In the genomic region with DNA sequence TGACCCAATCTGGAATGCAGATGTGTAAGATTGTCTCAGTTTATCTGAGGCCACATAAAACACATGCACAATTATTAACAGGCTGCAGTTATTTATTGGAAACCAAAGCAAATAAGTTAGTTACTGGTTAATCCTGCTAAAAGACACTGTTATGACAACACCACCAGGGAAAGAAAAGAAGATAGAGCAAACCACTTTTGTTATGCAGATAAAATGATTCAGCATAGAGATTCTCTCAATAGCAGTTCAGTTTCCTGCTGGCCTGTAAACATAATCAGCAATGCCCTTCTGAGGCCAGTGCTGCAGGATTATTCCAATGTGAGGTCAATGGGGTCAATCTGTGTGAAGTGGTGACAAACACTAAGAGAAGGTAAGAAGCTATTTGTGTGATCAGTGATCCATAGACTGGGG, we compare ENCODE assay signal across 9 cellular contexts.
A peak's percentile ranks its signal among the peaks of the same experiment; 100 is the strongest.
DNase-seq lines count a peak whose midpoint lies in the region; ATAC-seq, FAIRE-seq and TF ChIP-seq lines count a peak whose summit lies in the region.
"Had no signal": no experiment of that assay in that cellular context is flagged by ENCODE, and none has a peak within 500 bp of the region (broad histone marks: within the 10 kb centered on the region; RNA-seq: fewer than 3 reads in every experiment).

No MANE protein-coding gene starts in this region.

- H3K79me2 ChIP-seq in HCT116 (ENCODE audit: insufficient read depth, low read length) = no peaks in the 10 kb centered on the region

- H2AFZ ChIP-seq in HCT116 (ENCODE audit: low read depth, low read length, poor library complexity, severe bottlenecking) = peak overlapping the region; percentile 36

- H3K9me2 ChIP-seq in HCT116 (ENCODE audit: insufficient read depth) = no peaks in the 10 kb centered on the region
- H3K9me2 ChIP-seq: SK-N-SH had no signal

- H3K9me3 ChIP-seq in HCT116 (ENCODE audit: control insufficient read depth in 1 of 2, insufficient read depth in 1 of 2, low read depth in 1 of 2, low read length in 2 of 2) = no peaks in the 10 kb centered on the region
- no peaks in the 10 kb centered on the region for H3K9me3 ChIP-seq in stomach
- H3K9me3 ChIP-seq: SK-N-SH had no signal

- H3K27me3 ChIP-seq in HCT116 (ENCODE audit: insufficient read depth, low read length) (no peaks in the 10 kb centered on the region), stomach (no peaks in the 10 kb centered on the region)

- no peak for TF ChIP-seq RAD21 in HCT116 (IDR thresholded peaks at IDR 0.05; ENCODE audit: low read depth)

- H3K27ac ChIP-seq in HCT116 (ENCODE audit: low read depth, low read length) = peak overlapping the region; percentile 21; the same call in 1 of the 2 replicates
- H3K27ac ChIP-seq in stomach = peak overlapping the region in 3 of 5 donors; percentile 3 to 34 (median 25)

- intact Hi-C loops in HCT116 (cut with micrococcal nuclease) = no loop called here
- intact Hi-C loops in stomach (cut with DNase I; ENCODE audit: low total_unique reads) = no loop called here

- H3K4me3 ChIP-seq in HCT116 (replicated peaks in 1 of 2; ENCODE audit: low read depth in 1 of 2, low read length in 2 of 2) = no peak overlapping the region
- no peak overlapping the region for H3K4me3 ChIP-seq in stomach

- RAD21 ChIA-PET in HCT116 (lab: Charles Lee; ENCODE audit: low non-redundant PET in 1 of 2, low total read pairs in 2 of 2, uncharacterized antibody in 2 of 2, unreplicated experiment in 2 of 2) = no interaction called here

- POLR2A ChIA-PET in HCT116 (lab: Charles Lee) = no interaction called here

- no peak for FAIRE-seq in GM12891 (lab: Jason Lieb, UNC)

- BruUV-seq in HCT116 (replicated peaks; lab: Mats Ljungman, UMichigan) = no TSS peak

- no peak for TF ChIP-seq EP300 in stomach (IDR thresholded peaks at IDR 0.05)

- H3K36me3 ChIP-seq in HCT116 (ENCODE audit: control insufficient read depth in 1 of 2, insufficient read depth in 2 of 2, low read length in 2 of 2) (no peaks in the 10 kb centered on the region), stomach (no peaks in the 10 kb centered on the region)

- no peaks in the 10 kb centered on the region for H4K20me1 ChIP-seq in HCT116 (ENCODE audit: insufficient read depth)

- peak; percentile 65 for ATAC-seq in HCT116
- ATAC-seq in HG03520 (IDR thresholded peaks at IDR 0.05; ENCODE audit: unreplicated experiment) = no peak

- no peak for TF ChIP-seq CTCF in HCT116 (IDR thresholded peaks at IDR 0.05 in 2 of 3, conservative IDR thresholded peaks at IDR 0.05 in 1 of 3; ENCODE audit: borderline replicate concordance in 1 of 3, insufficient read depth in 1 of 3, low read depth in 2 of 3, low read length in 2 of 3)
- TF ChIP-seq CTCF in stomach (IDR thresholded peaks at IDR 0.05) = no peak

- DNase-seq in HCT116 (ENCODE audit: low read depth, low spot score) = no peak
- peak; percentile 68 for DNase-seq in NCI-H748 (lab: John Stamatoyannopoulos, UW; ENCODE audit: unreplicated experiment)
- peak; percentile 67 for DNase-seq in iPS DF 19.7 (ENCODE audit: low read depth, low spot score)
- no peak for DNase-seq in stomach
- no peak for DNase-seq in GM12891 (ENCODE audit: insufficient read length, low spot score)
- DNase-seq in NCI-H2227 (lab: John Stamatoyannopoulos, UW; ENCODE audit: unreplicated experiment) = no peak
- DNase-seq: NCI-H1436, SK-N-SH had no signal

- H3K9ac ChIP-seq in HCT116 (ENCODE audit: low read length) = no peak overlapping the region
- H3K9ac ChIP-seq: SK-N-SH had no signal

- H3K4me1 ChIP-seq in HCT116 (ENCODE audit: control insufficient read depth in 1 of 2, insufficient read depth in 2 of 2, low read length in 2 of 2) (peaks cover 8 to 30% of the 10 kb centered on the region in 2 experiments; a peak in 3 of 4 replicates), stomach (peaks cover 0 to 51% (median 25%) of the 10 kb centered on the region in 4 donors)

- no peak for TF ChIP-seq POLR2A in HCT116 (IDR thresholded peaks at IDR 0.05; ENCODE audit: borderline replicate concordance, extremely low read depth, insufficient read depth, insufficient read length)
- TF ChIP-seq POLR2A in stomach (IDR thresholded peaks at IDR 0.05) = no peak
- no peak for TF ChIP-seq POLR2A in GM12891 (IDR thresholded peaks at IDR 0.05; ENCODE audit: low read depth, low read length)

- H3K4me2 ChIP-seq in HCT116 (ENCODE audit: low read length) = peak overlapping the region; percentile 15; the same call in 1 of the 2 replicates
- H3K4me2 ChIP-seq: SK-N-SH had no signal

- CTCF ChIA-PET in HCT116 (lab: Charles Lee) = no interaction called here

TF ChIP-seq in HCT116, 20 proteins besides CTCF, POLR2A, EP300 and RAD21:
- TF ChIP-seq JUND (IDR thresholded peaks at IDR 0.05) = no peak
- TF ChIP-seq TCF7L2 (IDR thresholded peaks at IDR 0.05; ENCODE audit: borderline replicate concordance, extremely low read depth, insufficient read depth, insufficient read length) = no peak
- no peak for TF ChIP-seq SIN3A (IDR thresholded peaks at IDR 0.05; ENCODE audit: low read depth)

TF ChIP-seq in GM12891, 5 proteins besides CTCF, POLR2A, EP300 and RAD21:
- TF ChIP-seq SPI1 (IDR thresholded peaks at IDR 0.05; ENCODE audit: low read depth, low read length) (no peak), PAX5 (IDR thresholded peaks at IDR 0.05; ENCODE audit: insufficient read depth, low read length, severe bottlenecking) (no peak), POLR2AphosphoS5 (IDR thresholded peaks at IDR 0.05; ENCODE audit: low read depth, low read length) (no peak), TAF1 (IDR thresholded peaks at IDR 0.05; ENCODE audit: low read depth, low read length) (no peak), POU2F2 (IDR thresholded peaks at IDR 0.05; ENCODE audit: low read depth, low read length) (no peak)

Comparison
In these comparisons a context has a peak if more than half of its experiments do, and no peak if none do; other contexts are left out.
1. DNase-seq: peak in NCI-H748 (single experiment) and iPS DF 19.7 (single experiment); none in HCT116 (single experiment), stomach (single experiment), GM12891 (single experiment) and NCI-H2227 (single experiment).